ENCODE assay signal across 19 cellular contexts in genomic region chr13:98352226-98352625, GRCh38.
"Had no signal": no experiment of that assay in that cellular context is flagged by ENCODE, and none has a peak within 500 bp of the region (broad histone marks: within the 10 kb centered on the region; RNA-seq: fewer than 3 reads in every experiment).

No MANE protein-coding gene starts in this region.

- H3K9me3 Mint-ChIP-seq: natural killer cell treated with Interleukin-12 subunit alpha and Interleukin-12 subunit beta and Interleukin-15 and Interleukin-18, amount 100 ng/mL, for 72 hours had no signal

- DNase-seq: cerebellar nuclear complex; colonic mucosa; dermis blood vessel endothelial cell; erythroblast; foreskin keratinocyte; head of caudate nucleus; left colon; mammary epithelial cell; midbrain; posterior cingulate gyrus; spleen; stimulated activated CD4-positive, alpha-beta T cell treated with anti-CD3 and anti-CD28 coated beads, Interleukin-15, amount 100 ng/mL, for 24 hours; stimulated activated CD4-positive, alpha-beta T cell treated with anti-CD3 and anti-CD28 coated beads, Interleukin-1b, Interleukin-23, amount 100 ng/mL, for 48 hours; stimulated activated CD4-positive, alpha-beta T cell treated with anti-CD3 and anti-CD28 coated beads, Interleukin-4, amount 100 ng/mL, for 24 hours; stimulated activated naive CD4-positive, alpha-beta T cell; stomach; substantia nigra; trophoblast cell had no signal

- H3K4me3 Mint-ChIP-seq: natural killer cell treated with Interleukin-12 subunit alpha and Interleukin-12 subunit beta and Interleukin-15 and Interleukin-18, amount 100 ng/mL, for 72 hours had no signal

- H3K27ac Mint-ChIP-seq: natural killer cell treated with Interleukin-12 subunit alpha and Interleukin-12 subunit beta and Interleukin-15 and Interleukin-18, amount 100 ng/mL, for 72 hours had no signal

- H3K36me3 Mint-ChIP-seq: natural killer cell treated with Interleukin-12 subunit alpha and Interleukin-12 subunit beta and Interleukin-15 and Interleukin-18, amount 100 ng/mL, for 72 hours had no signal
